In genomic region chr10:43419997-43420368, GRCh38 we compare ENCODE assay signal across 8 cellular contexts. TPM values are rescaled to one million over a fixed set of nuclear protein-coding genes. Genes with fewer than 3 reads are reported as not detected.
DNase-seq lines count a peak whose midpoint lies in the region; FAIRE-seq and TF ChIP-seq lines count a peak whose summit lies in the region.

No MANE protein-coding gene starts in this region.

- no peak for TF ChIP-seq CTCF in Caco-2 (IDR thresholded peaks at IDR 0.05; ENCODE audit: insufficient read depth in 1 of 2, low read depth in 1 of 2, low read length in 1 of 2, severe bottlenecking in 1 of 2, unreplicated experiment in 1 of 2)
- TF ChIP-seq CTCF in endodermal cell (conservative IDR thresholded peaks at IDR 0.05): no peak
- no peak for TF ChIP-seq CTCF in osteocyte (IDR thresholded peaks at IDR 0.05)

- H3K9me3 Mint-ChIP-seq in Caco-2 (ENCODE audit: unreplicated experiment) (no peaks in the 10 kb centered on the region), endodermal cell (peaks cover 16% of the 10 kb centered on the region), osteocyte (ENCODE audit: unreplicated experiment) (no peaks in the 10 kb centered on the region)

- no peak overlapping the region for H3K27ac ChIP-seq in endodermal cell (ENCODE audit: low read depth, low read length)

- H3K36me3 Mint-ChIP-seq in Caco-2 (ENCODE audit: insufficient read depth, unreplicated experiment): peaks cover 21% of the 10 kb centered on the region
- peaks cover 3% of the 10 kb centered on the region for H3K36me3 Mint-ChIP-seq in endodermal cell (ENCODE audit: low read depth)
- no peaks in the 10 kb centered on the region for H3K36me3 Mint-ChIP-seq in osteocyte (ENCODE audit: unreplicated experiment)

- DNase-seq in Caco-2 (no peak), NT2/D1 (ENCODE audit: low read depth, low spot score) (no peak), endodermal cell (no peak), osteocyte (ENCODE audit: extremely low spot score, unreplicated experiment) (no peak), SKM-1 (lab: John Stamatoyannopoulos, UW; ENCODE audit: unreplicated experiment) (no peak), RCC 7860 (ENCODE audit: low spot score) (no peak), NCI-H1092 (lab: John Stamatoyannopoulos, UW) (no peak), DMS153 treated with DMSO at 0.1 percent for 48 hours (lab: John Stamatoyannopoulos, UW; ENCODE audit: unreplicated experiment) (no peak)

- FAIRE-seq in RCC 7860 (lab: Jason Lieb, UNC): no peak

- H3K4me1 Mint-ChIP-seq in Caco-2 (ENCODE audit: low read depth, unreplicated experiment): peaks cover 17% of the 10 kb centered on the region
- H3K4me1 Mint-ChIP-seq in endodermal cell: peaks cover 7% of the 10 kb centered on the region
- peaks cover 16% of the 10 kb centered on the region for H3K4me1 Mint-ChIP-seq in osteocyte (ENCODE audit: unreplicated experiment)

- POLR2A ChIA-PET in Caco-2 (lab: Charles Lee): interaction anchor here (0.5 to 3.0 kb wide), 6 partner anchors 10 to 41 kb away, joined by 3 to 27 read pairs (median 14); partner anchors contain the start of genes HNRNPF and ZNF487

- H3K27me3 ChIP-seq in Caco-2 (replicated peaks; ENCODE audit: control insufficient read depth, insufficient read depth, low read length) (no peaks in the 10 kb centered on the region), NT2/D1 (ENCODE audit: insufficient read depth, insufficient read length) (no peaks in the 10 kb centered on the region), endodermal cell (ENCODE audit: control insufficient read depth, insufficient read depth, low read length, poor library complexity, severe bottlenecking) (no peaks in the 10 kb centered on the region)

- H3K9me3 ChIP-seq in Caco-2 (no peaks in the 10 kb centered on the region), NT2/D1 (ENCODE audit: insufficient read depth, low read length) (peaks cover 4% of the 10 kb centered on the region; the same call in 1 of the 2 replicates), endodermal cell (ENCODE audit: control insufficient read depth, low read length) (no peaks in the 10 kb centered on the region)

- H3K27me3 Mint-ChIP-seq in Caco-2 (ENCODE audit: insufficient read depth, unreplicated experiment) (no peaks in the 10 kb centered on the region), endodermal cell (ENCODE audit: insufficient read depth) (peaks cover 13% of the 10 kb centered on the region), osteocyte (ENCODE audit: unreplicated experiment) (no peaks in the 10 kb centered on the region)

- H3K4me3 Mint-ChIP-seq in Caco-2 (ENCODE audit: unreplicated experiment) (peak overlapping the region; percentile 96), endodermal cell (peak overlapping the region; percentile 68), osteocyte (ENCODE audit: unreplicated experiment) (peak overlapping the region; percentile 66)

- TSS peak; percentile 83 for BruUV-seq in Caco-2 (replicated peaks; lab: Mats Ljungman, UMichigan)

- CTCF ChIA-PET in Caco-2 (lab: Charles Lee): interaction anchor here (0.6 to 1.5 kb wide), 3 partner anchors 10 to 37 kb away, joined by 3 to 8 read pairs (median 6); no protein-coding TSS in a partner anchor

- H3K9ac ChIP-seq in NT2/D1 (ENCODE audit: insufficient read length, low read depth) (peak overlapping the region; percentile 56), endodermal cell (ENCODE audit: extremely low read depth, low read length, poor library complexity, severe bottlenecking) (no peak overlapping the region)

- H3K4me1 ChIP-seq in Caco-2: peaks cover 9% of the 10 kb centered on the region; the same call in 1 of the 2 replicates
- H3K4me1 ChIP-seq in NT2/D1 (ENCODE audit: insufficient read depth, insufficient read length): no peaks in the 10 kb centered on the region
- H3K4me1 ChIP-seq in endodermal cell (ENCODE audit: control insufficient read depth, insufficient read depth, low read length): no peaks in the 10 kb centered on the region

- 84 to 90% methylated on average over 13 to 18 of the region's 18 CpGs for WGBS in endodermal cell (ENCODE audit: insufficient coverage in 1 of 2, insufficient read length in 1 of 2), 2 experiments

- H3K36me3 ChIP-seq in Caco-2 (ENCODE audit: control insufficient read depth, insufficient read depth, low read length) (no peaks in the 10 kb centered on the region), NT2/D1 (ENCODE audit: insufficient read depth, insufficient read length, low read length) (no peaks in the 10 kb centered on the region), endodermal cell (ENCODE audit: control insufficient read depth, insufficient read depth, low read length) (no peaks in the 10 kb centered on the region)

- H3K27ac Mint-ChIP-seq in Caco-2 (ENCODE audit: unreplicated experiment) (peak overlapping the region; percentile 99), endodermal cell (no peak overlapping the region), osteocyte (ENCODE audit: unreplicated experiment) (peak overlapping the region; percentile 94)

- H3K4me3 ChIP-seq in Caco-2 (ENCODE audit: low read depth, low read length): peak overlapping the region; percentile 27
- H3K4me3 ChIP-seq in NT2/D1 (ENCODE audit: insufficient read length, low read depth): no peak overlapping the region
- H3K4me3 ChIP-seq in endodermal cell (ENCODE audit: low read length): peak overlapping the region; percentile 73

- intact Hi-C loops in Caco-2 (cut with micrococcal nuclease; ENCODE audit: unreplicated experiment): no loop called here

RNA-seq across cellular contexts. Expression of gene HNRNPF, which starts 11.0 kb away (rescaled TPM):
- total RNA-seq in Caco-2 (2022) (405 and 423 TPM in 2 replicates), endodermal cell (100 to 1,000 TPM; 283 to 299 TPM), osteocyte (189 and 200 TPM in 2 replicates)
- polyA plus RNA-seq in endodermal cell (2013, experiment 1 of 2): 222 TPM
- 193 TPM for polyA plus RNA-seq in endodermal cell (2013, experiment 2 of 2)

RNA-seq across cellular contexts. Expression of gene ZNF487, which starts 16.9 kb away (rescaled TPM):
- total RNA-seq in Caco-2 (2022) (5.0 and 6.5 TPM in 2 replicates), endodermal cell (1 to 10 TPM; 3.8 to 6.6 TPM), osteocyte (3.6 and 6.3 TPM in 2 replicates)
- polyA plus RNA-seq in endodermal cell (2013, experiment 1 of 2): 3.8 TPM
- polyA plus RNA-seq in endodermal cell (2013, experiment 2 of 2): 5.3 TPM

RNA-seq across cellular contexts. Expression of gene FXYD4, which starts 48.5 kb away (rescaled TPM):
- total RNA-seq in Caco-2 (2022) (not detected in 2 replicates), endodermal cell (under 1 TPM in 1 of 2 donors, not detected in 1; 0.97 TPM), osteocyte (not detected in 2 replicates)
- polyA plus RNA-seq in endodermal cell (2013, experiment 1 of 2): not detected
- not detected for polyA plus RNA-seq in endodermal cell (2013, experiment 2 of 2)
